ENCODE assay signal across 24 cellular contexts in the genomic region with DNA sequence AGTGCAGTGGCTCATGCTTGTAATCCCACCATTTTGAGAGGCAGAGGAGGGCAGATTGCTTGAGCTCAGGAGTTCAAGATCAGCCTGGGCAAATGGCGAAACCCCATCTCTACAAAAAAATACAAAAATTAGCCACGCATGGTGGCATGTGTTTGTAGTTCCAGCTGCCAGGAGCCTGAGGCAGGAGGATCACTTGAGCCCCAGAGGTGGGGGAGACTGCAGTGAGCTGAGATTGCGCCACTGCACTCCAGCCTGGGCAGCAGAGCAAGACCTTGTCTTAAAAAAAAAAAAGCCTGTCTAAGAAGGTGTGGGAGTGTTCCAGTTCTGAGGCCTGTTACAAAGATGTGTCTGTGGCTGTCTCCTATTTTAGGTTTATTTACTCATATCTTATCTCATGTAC. TPM values are rescaled to one million over a fixed set of nuclear protein-coding genes. Genes with fewer than 3 reads are reported as not detected.
DNase-seq lines count a peak whose midpoint lies in the region; FAIRE-seq and TF ChIP-seq lines count a peak whose summit lies in the region.
"Had no signal": no experiment of that assay in that cellular context is flagged by ENCODE, and none has a peak within 500 bp of the region (broad histone marks: within the 10 kb centered on the region; RNA-seq: fewer than 3 reads in every experiment).

No MANE protein-coding gene starts in this region.

- no peak overlapping the region for H2BK20ac ChIP-seq in H1 (ENCODE audit: low read length)

- no peak overlapping the region for H3K18ac ChIP-seq in H1 (ENCODE audit: extremely low read depth, low read length)

- DNase-seq in SJCRH30 (peak; percentile 43 to 58), H1 (ENCODE audit: low read depth in 1 of 2, low spot score in 2 of 2) (no peak), left kidney (ENCODE audit: low read depth, low spot score) (peak; percentile 15), thyroid gland (peak; percentile 35 to 46), HEK293T (ENCODE audit: extremely low spot score) (no peak), WERI-Rb-1 (no peak), epidermal melanocyte (ENCODE audit: insufficient read length, low spot score) (no peak)
- DNase-seq: 8988T; ACHN; AML-193; BE2C; CD4-positive, alpha-beta T cell; CD8-positive, alpha-beta memory T cell; DMS 273 treated with DMSO at 0.1 percent for 48 hours; DMS79; EL; GDM1; GM23248; H9; HFFc6 had no signal

- TF ChIP-seq RAD21 in H1 (IDR thresholded peaks at IDR 0.05 in 1 of 2, conservative IDR thresholded peaks at IDR 0.05 in 1 of 2; ENCODE audit: low read depth in 2 of 2, low read length in 2 of 2) = no peak

- no peak overlapping the region for H3K23ac ChIP-seq in H1 (ENCODE audit: insufficient read length)

- H3K4me3 ChIP-seq in SJCRH30 = no peak overlapping the region
- H3K4me3 ChIP-seq in H1 (ENCODE audit: extremely low read depth in 1 of 4, insufficient read depth in 2 of 4, low read depth in 3 of 4, low read length in 4 of 4) = no peak overlapping the region
- no peak overlapping the region for H3K4me3 ChIP-seq in thyroid gland (replicated peaks in 1 of 3)
- no peak overlapping the region for H3K4me3 ChIP-seq in WERI-Rb-1 (ENCODE audit: low read depth, low read length)
- H3K4me3 ChIP-seq: A549; BLaER1 treated with 17β-estradiol and CSF1 and Interleukin-3, amounts not matched to agents 10 nM and 100 nM; GM12878; GM23248 had no signal

- TF ChIP-seq CTCF in H1 (IDR thresholded peaks at IDR 0.05; ENCODE audit: control extremely low read depth in 1 of 3, insufficient read depth in 1 of 3, low read depth in 1 of 3, low read length in 3 of 3) (no peak), thyroid gland (IDR thresholded peaks at IDR 0.05) (no peak), WERI-Rb-1 (IDR thresholded peaks at IDR 0.05; ENCODE audit: low read depth, low read length) (no peak)

- TF ChIP-seq EP300 in H1 (IDR thresholded peaks at IDR 0.05; ENCODE audit: borderline replicate concordance in 1 of 2, low read depth in 2 of 2, low read length in 2 of 2) = no peak

- H3K79me2 ChIP-seq in H1 (ENCODE audit: control insufficient read depth in 1 of 2, insufficient read depth in 2 of 2, low read length in 2 of 2) = no peaks in the 10 kb centered on the region

- intact Hi-C loops in thyroid gland (cut with DNase I) = no loop called here

- no peaks in the 10 kb centered on the region for H3K79me1 ChIP-seq in H1 (ENCODE audit: low read depth, low read length)

- no peak for TF ChIP-seq POLR2A in H1 (IDR thresholded peaks at IDR 0.05; ENCODE audit: control extremely low read depth in 1 of 2, low read depth in 2 of 2, low read length in 2 of 2)
- no peak for TF ChIP-seq POLR2A in thyroid gland (IDR thresholded peaks at IDR 0.05)

- H4K20me1 ChIP-seq in H1 (replicated peaks in 1 of 2; ENCODE audit: control insufficient read depth in 1 of 2, insufficient read depth in 2 of 2, low read length in 2 of 2) = no peaks in the 10 kb centered on the region
- H4K20me1 ChIP-seq: BLaER1 treated with 17β-estradiol and CSF1 and Interleukin-3, amounts not matched to agents 10 nM and 100 nM had no signal

- peaks cover 5% of the 10 kb centered on the region; the same call in 1 of the 2 replicates for H3K36me3 ChIP-seq in SJCRH30
- H3K36me3 ChIP-seq in H1 (ENCODE audit: control insufficient read depth in 2 of 4, insufficient read depth in 4 of 4, low read length in 3 of 4) = peaks cover 0 to 3% (median 0%) of the 10 kb centered on the region in 4 experiments; a peak in 1 of 8 replicates
- peaks cover 1 to 6% of the 10 kb centered on the region in 2 donors for H3K36me3 ChIP-seq in thyroid gland
- peaks cover 7% of the 10 kb centered on the region for H3K36me3 ChIP-seq in WERI-Rb-1
- H3K36me3 ChIP-seq: BE2C had no signal

- no peak overlapping the region for H2BK120ac ChIP-seq in H1 (replicated peaks; ENCODE audit: low read depth, low read length)

- no peaks in the 10 kb centered on the region for H3K23me2 ChIP-seq in H1 (ENCODE audit: low read depth, low read length)

- no peak overlapping the region for H4K5ac ChIP-seq in H1 (ENCODE audit: insufficient read length, low read depth, low read length)

- H2AK5ac ChIP-seq in H1 (ENCODE audit: low read depth, low read length) = no peak overlapping the region

- H4K91ac ChIP-seq in H1 (replicated peaks; ENCODE audit: insufficient read length, low read length) = no peak overlapping the region

- no peak overlapping the region for H4K8ac ChIP-seq in H1 (ENCODE audit: extremely low read depth, insufficient read depth, low read length)

- H3K14ac ChIP-seq in H1 (ENCODE audit: insufficient read length) = no peak overlapping the region

- WGBS in H1 (ENCODE audit: extremely low coverage in 1 of 2, insufficient coverage in 1 of 2, insufficient read length in 1 of 2, insufficient replicate concordance in 2 of 2, low coverage in 1 of 2, low lambda C conversion rate in 2 of 2, missing lambda C conversion rate in 1 of 2), 2 experiments = 92% methylated on average over 3 of the region's 3 CpGs; no CpG with 5 or more reads in 1 of the 2 experiments
- 69 to 86% methylated on average over 3 of the region's 3 CpGs for WGBS in thyroid gland, 2 donors

- no peak overlapping the region for H3K9ac ChIP-seq in H1 (replicated peaks in 1 of 4; ENCODE audit: extremely low read depth in 1 of 4, low read depth in 3 of 4, low read length in 3 of 4)
- H3K9ac ChIP-seq: BLaER1 treated with 17β-estradiol and CSF1 and Interleukin-3, amounts not matched to agents 10 nM and 100 nM; GM23248 had no signal

- no peak for FAIRE-seq in H1 (lab: Jason Lieb, UNC)
- FAIRE-seq: A549, D721Med, GM12878 had no signal

- H3K27me3 ChIP-seq in SJCRH30 (no peaks in the 10 kb centered on the region), H1 (replicated peaks in 1 of 4; ENCODE audit: control insufficient read depth in 3 of 4, extremely low read depth in 1 of 4, insufficient read depth in 3 of 4, low read length in 3 of 4) (peaks cover 0 to 1% (median 0%) of the 10 kb centered on the region in 4 experiments; a peak in 1 of 7 replicates), thyroid gland (no peaks in the 10 kb centered on the region), WERI-Rb-1 (ENCODE audit: insufficient read depth, low read depth, severe bottlenecking) (no peaks in the 10 kb centered on the region)
- H3K27me3 ChIP-seq: BE2C; BLaER1 treated with 17β-estradiol and CSF1 and Interleukin-3, amounts not matched to agents 10 nM and 100 nM had no signal

- H3K56ac ChIP-seq in H1 (replicated peaks; ENCODE audit: insufficient read length, low read depth, low read length) = no peak overlapping the region

- CTCF ChIA-PET in H1 (lab: Charles Lee; ENCODE audit: partially characterized antibody) (interaction anchor here (0.7 to 1.2 kb wide), 3 partner anchors 40 to 97 kb away, joined by 3 to 9 read pairs (median 3); partner anchors contain the start of gene ZCCHC4), HEK293T (lab: Yijun Ruan, JAX) (no interaction called here)

- H3K27ac ChIP-seq in SJCRH30 = peak overlapping the region; percentile 22; the same call in 1 of the 2 replicates
- no peak overlapping the region for H3K27ac ChIP-seq in H1 (ENCODE audit: low read depth, low read length)
- peak overlapping the region in 1 of 3 donors; percentile 42 for H3K27ac ChIP-seq in thyroid gland
- no peak overlapping the region for H3K27ac ChIP-seq in WERI-Rb-1
- H3K27ac ChIP-seq: A549; BLaER1 treated with 17β-estradiol and CSF1 and Interleukin-3, amounts not matched to agents 10 nM and 100 nM; GM23248 had no signal

- no peak overlapping the region for H3K4me2 ChIP-seq in H1 (ENCODE audit: insufficient read depth in 1 of 2, low read depth in 2 of 2, low read length in 2 of 2)
- H3K4me2 ChIP-seq: A549; BLaER1 treated with 17β-estradiol and CSF1 and Interleukin-3, amounts not matched to agents 10 nM and 100 nM had no signal

- no peak overlapping the region for H2AFZ ChIP-seq in H1 (ENCODE audit: low read length)
- H2AFZ ChIP-seq: GM23248 had no signal

- H2BK15ac ChIP-seq in H1 (ENCODE audit: low read length) = no peak overlapping the region

- H3K4ac ChIP-seq in H1 (replicated peaks; ENCODE audit: insufficient read length, low read depth, low read length) = no peak overlapping the region

- no peaks in the 10 kb centered on the region for H3K9me3 ChIP-seq in SJCRH30 (replicated peaks)
- H3K9me3 ChIP-seq in H1 (ENCODE audit: insufficient read depth in 2 of 2, low read depth in 1 of 2, low read length in 1 of 2) = no peaks in the 10 kb centered on the region
- no peaks in the 10 kb centered on the region for H3K9me3 ChIP-seq in thyroid gland
- no peaks in the 10 kb centered on the region for H3K9me3 ChIP-seq in WERI-Rb-1 (ENCODE audit: severe bottlenecking)
- H3K9me3 ChIP-seq: A549; BE2C; BLaER1 treated with 17β-estradiol and CSF1 and Interleukin-3, amounts not matched to agents 10 nM and 100 nM had no signal

- H2BK12ac ChIP-seq in H1 (ENCODE audit: low read depth, low read length) = no peak overlapping the region

- POLR2A ChIA-PET in H1 (lab: Charles Lee; ENCODE audit: partially characterized antibody) (no interaction called here), HEK293T (lab: Yijun Ruan, JAX) (no interaction called here)

- H2BK5ac ChIP-seq in H1 (ENCODE audit: low read depth, low read length) = no peak overlapping the region

- H3K4me1 ChIP-seq in SJCRH30 (peaks cover 5% of the 10 kb centered on the region), H1 (replicated peaks in 1 of 4; ENCODE audit: control insufficient read depth in 3 of 4, insufficient read depth in 4 of 4, low read length in 3 of 4) (no peaks in the 10 kb centered on the region), thyroid gland (no peaks in the 10 kb centered on the region)
- H3K4me1 ChIP-seq: A549, BE2C had no signal

RNA-seq across cellular contexts. Expression of gene PI4K2B, which starts 38.0 kb away (rescaled TPM):
- 21.9 and 26.4 TPM in 2 replicates for total RNA-seq in SJCRH30 (2014; rRNA removed; shearing (Covaris generic))
- 15.8 and 16.2 TPM in 2 replicates for total RNA-seq in H1 (2021; fragmentation: NEBNext Ultra II Directional; extraction: Animal tissue kit (Norgen Biotek cat#: 25700))
- polyA plus RNA-seq in H1 (2011; rRNA removed) = 2.2 and 3.0 TPM in 2 replicates
- polyA plus RNA-seq in H1 (2011; cell fraction: cytosol; rRNA removed) = 6.2 TPM
- 2.3 TPM for polyA plus RNA-seq in H1 (2011; cell fraction: nucleus; rRNA removed)
- 3.1 to 6.9 TPM (median 3.8 TPM) in 4 replicates for polyA plus RNA-seq in H1 (2012, experiment 1 of 2)
- 1.3 TPM for polyA plus RNA-seq in H1 (2012, experiment 2 of 2)
- polyA plus RNA-seq in H1 (2013, experiment 1 of 2) = 8.0 TPM
- polyA plus RNA-seq in H1 (2013, experiment 2 of 2) = 8.0 TPM
- 2.4 and 2.6 TPM in 2 replicates for polyA minus RNA-seq in H1 (2011; rRNA and poly(A)+ RNA removed)
- polyA minus RNA-seq in H1 (2011; cell fraction: cytosol; rRNA and poly(A)+ RNA removed) = 4.3 TPM
- polyA minus RNA-seq in H1 (2011; cell fraction: nucleus; rRNA and poly(A)+ RNA removed) = 5.1 TPM
- 10 to 100 TPM; 34.3 to 53.7 (median 49.1) TPM for total RNA-seq in thyroid gland

RNA-seq across cellular contexts. Expression of gene ZCCHC4, which starts 40.7 kb away (rescaled TPM):
- 19.1 and 20.6 TPM in 2 replicates for total RNA-seq in SJCRH30 (2014; rRNA removed; shearing (Covaris generic))
- total RNA-seq in H1 (2021; fragmentation: NEBNext Ultra II Directional; extraction: Animal tissue kit (Norgen Biotek cat#: 25700)) = 10.8 and 12.5 TPM in 2 replicates
- polyA plus RNA-seq in H1 (2011; rRNA removed) = 7.4 and 9.8 TPM in 2 replicates
- polyA plus RNA-seq in H1 (2011; cell fraction: cytosol; rRNA removed) = 9.4 TPM
- polyA plus RNA-seq in H1 (2011; cell fraction: nucleus; rRNA removed) = 9.8 TPM
- 5.8 to 9.4 TPM (median 7.3 TPM) in 4 replicates for polyA plus RNA-seq in H1 (2012, experiment 1 of 2)
- 1.2 TPM for polyA plus RNA-seq in H1 (2012, experiment 2 of 2)
- 9.4 TPM for polyA plus RNA-seq in H1 (2013, experiment 1 of 2)
- 7.6 TPM for polyA plus RNA-seq in H1 (2013, experiment 2 of 2)
- polyA minus RNA-seq in H1 (2011; rRNA and poly(A)+ RNA removed) = 12.6 and 13.6 TPM in 2 replicates
- polyA minus RNA-seq in H1 (2011; cell fraction: cytosol; rRNA and poly(A)+ RNA removed) = 8.2 TPM
- 32.8 TPM for polyA minus RNA-seq in H1 (2011; cell fraction: nucleus; rRNA and poly(A)+ RNA removed)
- 10 to 100 TPM in 3 of 4 donors, 1 to 10 TPM in 1; 9.3 to 19.5 (median 13.4) TPM for total RNA-seq in thyroid gland

Comparison
In these comparisons a context has a peak if more than half of its experiments do, and no peak if none do; other contexts are left out.
1. DNase-seq: peak in SJCRH30 (2 of 2), left kidney (single experiment) and thyroid gland (2 of 2); none in H1 (0 of 2), HEK293T (single experiment), WERI-Rb-1 (single experiment) and epidermal melanocyte (single experiment).